Comparison of ENCODE assay signal across 11 cellular contexts in the genomic region with DNA sequence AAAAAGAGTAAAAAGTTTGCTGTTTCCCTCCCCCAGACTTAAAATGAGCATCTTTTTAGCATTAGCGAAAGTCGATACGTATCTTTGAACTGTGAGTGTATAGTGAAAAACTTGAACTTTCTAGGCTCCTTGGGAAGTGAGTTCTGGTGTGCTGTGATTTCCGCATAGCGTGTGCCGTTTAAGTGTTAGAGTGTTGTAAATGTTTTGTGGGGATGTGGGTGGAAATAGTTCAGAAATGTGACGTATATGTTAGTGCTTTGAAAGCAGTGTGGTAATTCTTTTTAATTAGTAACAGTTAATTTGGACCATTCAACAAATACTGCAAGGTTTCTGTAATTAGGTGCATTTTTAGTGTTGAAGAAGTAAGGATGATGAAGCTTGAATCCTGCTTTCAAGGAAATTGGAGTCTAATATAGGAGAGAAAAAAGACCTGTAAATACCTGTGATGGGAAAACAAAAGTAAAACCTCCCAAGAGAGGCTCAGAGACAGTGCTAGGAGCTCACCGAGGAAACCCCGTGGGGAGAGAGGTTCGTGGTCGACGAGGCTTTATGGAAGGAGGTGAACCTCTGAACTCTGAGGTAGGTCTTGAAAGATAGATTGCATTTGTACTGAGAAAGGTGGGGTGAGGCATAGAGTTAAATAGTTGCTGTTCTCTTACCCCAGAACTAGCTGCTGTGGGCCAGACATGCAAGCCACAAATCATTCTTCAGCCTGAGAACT. TPM values are rescaled to one million over a fixed set of nuclear protein-coding genes. Genes with fewer than 3 reads are reported as not detected.
DNase-seq lines count a peak whose midpoint lies in the region; ATAC-seq and TF ChIP-seq lines count a peak whose summit lies in the region.
"Had no signal": no experiment of that assay in that cellular context is flagged by ENCODE, and none has a peak within 500 bp of the region (broad histone marks: within the 10 kb centered on the region; RNA-seq: fewer than 3 reads in every experiment).

No MANE protein-coding gene starts in this region.

- peaks cover 55% of the 10 kb centered on the region for H3K36me3 ChIP-seq in Karpas-422 (ENCODE audit: insufficient read depth, low read length)
- H3K36me3 ChIP-seq: ovary had no signal

- H3K9ac ChIP-seq in Karpas-422 (ENCODE audit: low read length): no peak overlapping the region

- no peaks in the 10 kb centered on the region for H3K4me1 ChIP-seq in Karpas-422 (ENCODE audit: low read length)
- H3K4me1 ChIP-seq: Caco-2, upper lobe of left lung had no signal

- ATAC-seq in GM18502 (IDR thresholded peaks at IDR 0.05; ENCODE audit: poor library complexity, unreplicated experiment) (peak; percentile 58), GM21528 (IDR thresholded peaks at IDR 0.05; ENCODE audit: low FRiP score, unreplicated experiment) (peak; percentile 85), HG03571 (IDR thresholded peaks at IDR 0.05; ENCODE audit: unreplicated experiment) (peak; percentile 85)

- H3K4me1 Mint-ChIP-seq in endothelial cell (ENCODE audit: unreplicated experiment): peaks cover 19% of the 10 kb centered on the region

- H3K4me2 ChIP-seq in Karpas-422 (ENCODE audit: low read depth, low read length, poor library complexity, severe bottlenecking): no peak overlapping the region

- H3K9me3 Mint-ChIP-seq in endothelial cell (ENCODE audit: unreplicated experiment): no peaks in the 10 kb centered on the region

- H2AFZ ChIP-seq in Karpas-422 (ENCODE audit: low read length): no peak overlapping the region

- 0 out of 2 replicates have a peak, but pooled peaks cover 4% of the 10 kb centered on the region for H3K9me3 ChIP-seq in Karpas-422 (ENCODE audit: low read length)
- H3K9me3 ChIP-seq: Caco-2, ovary, upper lobe of left lung had no signal

- no peak overlapping the region for H3K4me3 Mint-ChIP-seq in endothelial cell (ENCODE audit: unreplicated experiment)

- H3K27ac ChIP-seq in Karpas-422 (ENCODE audit: low read length): no peak overlapping the region
- H3K27ac ChIP-seq: ovary, upper lobe of left lung had no signal

- DNase-seq in endothelial cell (ENCODE audit: low spot score) (no peak), cortex of kidney (lab: John Stamatoyannopoulos, UW) (no peak), Karpas-422 (no peak), foreskin fibroblast (no peak), GM19240 (ENCODE audit: insufficient read length, low spot score) (no peak)
- DNase-seq: Caco-2, ovary, upper lobe of left lung had no signal

- no peaks in the 10 kb centered on the region for H4K20me1 ChIP-seq in Karpas-422 (ENCODE audit: insufficient read depth, low read depth, low read length)

- peak overlapping the region; percentile 46 for H3K27ac Mint-ChIP-seq in endothelial cell (ENCODE audit: unreplicated experiment)

- TF ChIP-seq CTCF in endothelial cell (IDR thresholded peaks at IDR 0.05; ENCODE audit: unreplicated experiment) (no peak), foreskin fibroblast (IDR thresholded peaks at IDR 0.05; ENCODE audit: low read depth, low read length) (no peak)

- peaks cover 46% of the 10 kb centered on the region for H3K36me3 Mint-ChIP-seq in endothelial cell (ENCODE audit: low read depth, unreplicated experiment)

- peaks cover 3% of the 10 kb centered on the region for H3K27me3 Mint-ChIP-seq in endothelial cell (ENCODE audit: unreplicated experiment)

- H3K27me3 ChIP-seq in Karpas-422 (ENCODE audit: low read length): no peaks in the 10 kb centered on the region
- H3K27me3 ChIP-seq: ovary, upper lobe of left lung had no signal

- peaks cover 81% of the 10 kb centered on the region for H3K79me2 ChIP-seq in Karpas-422 (ENCODE audit: low read length)

- no peaks in the 10 kb centered on the region for H3K9me2 ChIP-seq in Karpas-422 (replicated peaks; ENCODE audit: insufficient read depth, low read length)

- H3K4me3 ChIP-seq in Karpas-422 (ENCODE audit: low read length) (no peak overlapping the region), foreskin fibroblast (ENCODE audit: low read depth in 1 of 2, low read length in 2 of 2) (no peak overlapping the region)
- H3K4me3 ChIP-seq: ovary, upper lobe of left lung had no signal

RNA-seq across cellular contexts. Expression of a gene that starts 40.8 kb away (rescaled TPM):
- 65.3 TPM for total RNA-seq in endothelial cell (ENCODE audit: unreplicated experiment)
- 33.0 and 34.4 TPM in 2 replicates for total RNA-seq in Karpas-422 (2014; rRNA removed; shearing (Covaris generic); ENCODE audit: low replicate concordance)
